11 cellular contexts compared by ENCODE assay signal in the genomic region with DNA sequence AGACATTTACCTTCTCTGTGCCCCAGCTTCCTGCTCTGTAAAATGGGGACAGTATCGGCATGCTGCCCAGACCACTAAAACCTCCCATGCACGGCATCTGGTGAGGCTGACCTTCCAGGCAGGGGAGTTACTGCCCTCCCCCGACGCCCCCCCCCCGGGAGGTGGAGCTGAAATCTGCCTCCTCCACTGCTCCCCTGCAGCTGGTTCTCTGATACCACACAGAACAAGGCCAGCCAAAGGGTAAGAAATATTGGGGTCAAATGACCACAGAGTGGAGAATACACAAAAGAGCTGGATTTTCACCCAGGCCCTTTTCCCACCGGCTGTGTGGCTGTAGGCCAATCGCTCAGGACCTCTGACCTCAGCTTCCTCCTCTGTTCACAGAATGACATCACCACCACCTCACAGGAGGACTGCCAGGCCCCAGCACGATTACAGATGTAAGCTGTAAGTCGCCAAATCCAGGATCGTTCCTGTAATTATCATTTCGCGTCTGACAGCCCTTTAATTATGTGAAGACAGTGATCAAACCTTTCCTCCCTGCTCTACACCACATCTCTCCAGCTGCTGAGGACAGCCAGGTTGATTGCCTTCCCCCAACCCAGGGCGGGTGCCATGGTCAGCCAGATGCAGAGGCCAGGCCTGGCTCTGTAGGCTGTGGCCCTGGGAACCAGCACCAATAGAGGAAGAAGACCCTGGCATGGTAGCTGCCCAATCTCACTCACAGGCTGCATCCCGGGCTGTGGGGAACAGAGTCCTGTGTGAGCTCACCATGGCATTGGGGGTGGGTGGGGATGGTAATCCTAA. TPM values are rescaled to one million over a fixed set of nuclear protein-coding genes. Genes with fewer than 3 reads are reported as not detected.
DNase-seq lines count a peak whose midpoint lies in the region; ATAC-seq, FAIRE-seq and TF ChIP-seq lines count a peak whose summit lies in the region.
"Had no signal": no experiment of that assay in that cellular context is flagged by ENCODE, and none has a peak within 500 bp of the region (broad histone marks: within the 10 kb centered on the region; RNA-seq: fewer than 3 reads in every experiment).

No MANE protein-coding gene starts in this region.

- DNase-seq in NCI-H2081 (lab: John Stamatoyannopoulos, UW), result peak; percentile 11 to 33
- no peak for DNase-seq in NCI-H2081 treated with DMSO at 0.1 percent for 48 hours (lab: John Stamatoyannopoulos, UW)
- DNase-seq in choroid plexus epithelial cell (ENCODE audit: low read depth), result peak; percentile 93
- no peak for DNase-seq in HepG2 (ENCODE audit: low spot score)
- DNase-seq in type B pancreatic cell (ENCODE audit: extremely low spot score, unreplicated experiment), result no peak
- DNase-seq in activated CD4-positive, alpha-beta T cell treated with anti-CD3 and anti-CD28 coated beads for 4 hours, result no peak
- no peak for DNase-seq in activated CD4-positive, alpha-beta memory T cell treated with anti-CD3 and anti-CD28 coated beads for 36 hours
- DNase-seq: activated CD8-positive, alpha-beta memory T cell treated with anti-CD3 and anti-CD28 coated beads, Interleukin-2, amount 50 U/mL, for 48 hours had no signal

- H3K27ac ChIP-seq in HepG2 (ENCODE audit: extremely low read length, insufficient read depth, low read length), result no peak overlapping the region
- H3K27ac ChIP-seq: A549 had no signal

- H3K27ac Mint-ChIP-seq in type B pancreatic cell, result no peak overlapping the region
- H3K27ac Mint-ChIP-seq in activated CD4-positive, alpha-beta memory T cell treated with anti-CD3 and anti-CD28 coated beads for 36 hours, result no peak overlapping the region
- H3K27ac Mint-ChIP-seq: dendritic cell treated with granulocyte-macrophage colony-stimulating factor and Interleukin-4, amounts not matched to agents 40 ng/mL and 50 ng/mL, for 4 days had no signal

- FAIRE-seq in HepG2 (lab: Jason Lieb, UNC), result no peak
- FAIRE-seq: A549 had no signal

- TF ChIP-seq RAD21 in HepG2 (CRISPR knock-in tag; IDR thresholded peaks at IDR 0.05), result no peak

- H3K36me3 Mint-ChIP-seq in type B pancreatic cell, result no peaks in the 10 kb centered on the region
- no peaks in the 10 kb centered on the region for H3K36me3 Mint-ChIP-seq in activated CD4-positive, alpha-beta memory T cell treated with anti-CD3 and anti-CD28 coated beads for 36 hours

- TF ChIP-seq CTCF in choroid plexus epithelial cell (conservative IDR thresholded peaks at IDR 0.05; ENCODE audit: low read depth, low read length), result no peak
- TF ChIP-seq CTCF in HepG2 (CRISPR knock-in tag; IDR thresholded peaks at IDR 0.05), result no peak
- no peak for TF ChIP-seq CTCF in type B pancreatic cell (conservative IDR thresholded peaks at IDR 0.05)

- no peaks in the 10 kb centered on the region for H3K27me3 Mint-ChIP-seq in type B pancreatic cell
- H3K27me3 Mint-ChIP-seq in activated CD4-positive, alpha-beta memory T cell treated with anti-CD3 and anti-CD28 coated beads for 36 hours, result no peaks in the 10 kb centered on the region
- H3K27me3 Mint-ChIP-seq: dendritic cell treated with granulocyte-macrophage colony-stimulating factor and Interleukin-4, amounts not matched to agents 40 ng/mL and 50 ng/mL, for 4 days had no signal

- no peak overlapping the region for H2AFZ ChIP-seq in HepG2 (ENCODE audit: low read length)

- no peaks in the 10 kb centered on the region for H3K9me3 Mint-ChIP-seq in type B pancreatic cell
- no peaks in the 10 kb centered on the region for H3K9me3 Mint-ChIP-seq in activated CD4-positive, alpha-beta memory T cell treated with anti-CD3 and anti-CD28 coated beads for 36 hours
- H3K9me3 Mint-ChIP-seq: dendritic cell treated with granulocyte-macrophage colony-stimulating factor and Interleukin-4, amounts not matched to agents 40 ng/mL and 50 ng/mL, for 4 days had no signal

- H3K79me2 ChIP-seq in HepG2 (ENCODE audit: insufficient read depth, low read length), result no peaks in the 10 kb centered on the region

- POLR2A ChIA-PET in HepG2 (lab: Yijun Ruan, JAX), result no interaction called here
- POLR2A ChIA-PET in activated CD4-positive, alpha-beta memory T cell treated with anti-CD3 and anti-CD28 coated beads for 36 hours (lab: Charles Lee), result no interaction called here

- peaks cover 70% of the 10 kb centered on the region for H3K4me1 Mint-ChIP-seq in type B pancreatic cell (ENCODE audit: unreplicated experiment)
- H3K4me1 Mint-ChIP-seq in activated CD4-positive, alpha-beta memory T cell treated with anti-CD3 and anti-CD28 coated beads for 36 hours (ENCODE audit: low read depth), result no peaks in the 10 kb centered on the region

- intact Hi-C loops in HepG2 (cut with micrococcal nuclease; ENCODE audit: unreplicated experiment), result no loop called here
- intact Hi-C loops in activated CD4-positive, alpha-beta memory T cell treated with anti-CD3 and anti-CD28 coated beads for 36 hours (cut with micrococcal nuclease), result no loop called here

- BruUV-seq in HepG2 (replicated peaks; lab: Mats Ljungman, UMichigan), result no TSS peak

- WGBS in HepG2 (ENCODE audit: low lambda C conversion rate), result 97% methylated on average over 12 of the region's 14 CpGs

- in situ Hi-C loops in HepG2 (cut with HindIII; ENCODE audit: extremely low pct_ligation_motif_present, low pct_unique_long_range_greater_than_20kb), result no loop called here

- no peaks in the 10 kb centered on the region for H3K27me3 ChIP-seq in HepG2 (ENCODE audit: control insufficient read depth in 1 of 2, insufficient read depth in 2 of 2, low read length in 2 of 2)

- ATAC-seq in HepG2 (no peak), GM21447 (IDR thresholded peaks at IDR 0.05; ENCODE audit: unreplicated experiment) (no peak)
- ATAC-seq: A549 had no signal

- H3K4me3 Mint-ChIP-seq in type B pancreatic cell, result peak overlapping the region; percentile 41
- no peak overlapping the region for H3K4me3 Mint-ChIP-seq in activated CD4-positive, alpha-beta memory T cell treated with anti-CD3 and anti-CD28 coated beads for 36 hours
- H3K4me3 Mint-ChIP-seq: dendritic cell treated with granulocyte-macrophage colony-stimulating factor and Interleukin-4, amounts not matched to agents 40 ng/mL and 50 ng/mL, for 4 days had no signal

- no peaks in the 10 kb centered on the region for H3K4me1 ChIP-seq in HepG2 (ENCODE audit: insufficient read depth, low read length)
- H3K4me1 ChIP-seq: A549 had no signal

- CTCF ChIA-PET in HepG2 (lab: Yijun Ruan, JAX; ENCODE audit: low intra/inter-chr PET ratio, low total read pairs), result no interaction called here
- CTCF ChIA-PET in activated CD4-positive, alpha-beta memory T cell treated with anti-CD3 and anti-CD28 coated beads for 36 hours (lab: Charles Lee), result interaction anchor here (0.6 to 1.6 kb wide), 2 partner anchors 18 to 80 kb away, joined by 3 to 4 read pairs; no protein-coding TSS in a partner anchor

- TF ChIP-seq POLR2A in HepG2 (IDR thresholded peaks at IDR 0.05; ENCODE audit: insufficient read depth in 1 of 2, low read depth in 2 of 2, low read length in 2 of 2), result no peak

- H3K4me3 ChIP-seq in choroid plexus epithelial cell (ENCODE audit: low read depth, low read length) (no peak overlapping the region), HepG2 (replicated peaks in 1 of 3; ENCODE audit: insufficient read depth in 1 of 3, low read depth in 2 of 3, low read length in 3 of 3) (no peak overlapping the region)
- H3K4me3 ChIP-seq: A549 had no signal

- no peak overlapping the region for H3K9ac ChIP-seq in HepG2 (ENCODE audit: insufficient read depth, low read depth, low read length)

- H4K20me1 ChIP-seq in HepG2 (ENCODE audit: insufficient read depth, low read length), result no peaks in the 10 kb centered on the region

- TF ChIP-seq EP300 in HepG2 (IDR thresholded peaks at IDR 0.05; ENCODE audit: low read depth in 2 of 2, low read length in 2 of 2), result no peak
- TF ChIP-seq EP300 in HepG2 (CRISPR knock-in tag; IDR thresholded peaks at IDR 0.05; ENCODE audit: borderline replicate concordance), result no peak

- H3K36me3 ChIP-seq in HepG2 (replicated peaks in 1 of 2; ENCODE audit: control insufficient read depth in 1 of 2, insufficient read depth in 2 of 2, low read length in 2 of 2), result peaks cover 36 to 86% of the 10 kb centered on the region in 2 experiments; a peak in 4 of 5 replicates

- no peak overlapping the region for H3K4me2 ChIP-seq in HepG2 (ENCODE audit: low read depth, low read length)
- H3K4me2 ChIP-seq: A549 had no signal

- H3K9me3 ChIP-seq in HepG2 (ENCODE audit: low read length), result no peaks in the 10 kb centered on the region
- H3K9me3 ChIP-seq: A549 had no signal

RNA-seq across cellular contexts. Expression of a gene that starts 35.7 kb away (rescaled TPM):
- total RNA-seq in HepG2 (2016; rRNA removed; fragmentation: Illumina TruSeq; extraction: Trizol) (not detected in 2 replicates), type B pancreatic cell (ENCODE audit: low replicate concordance) (0.67 and 1.6 TPM in 2 replicates)
- total RNA-seq in HepG2 (2016; cell fraction: cytosol; rRNA removed; fragmentation: Illumina TruSeq; extraction: Trizol; ENCODE audit: low read depth), result not detected in 2 replicates
- not detected in 2 replicates for total RNA-seq in HepG2 (2016; cell fraction: insoluble cytoplasmic fraction; rRNA removed; fragmentation: Illumina TruSeq; extraction: Trizol)
- total RNA-seq in HepG2 (2016; cell fraction: membrane; rRNA removed; fragmentation: Illumina TruSeq; extraction: Trizol), result not detected in 2 replicates
- total RNA-seq in HepG2 (2016; cell fraction: nucleus; rRNA removed; fragmentation: Illumina TruSeq; extraction: Trizol), result not detected in 2 replicates
- polyA plus RNA-seq in HepG2 (2011; rRNA removed), result not detected in 2 replicates
- polyA plus RNA-seq in HepG2 (2011; cell fraction: cytosol; rRNA removed), result 0.03 TPM in 1 of 2 replicates, not detected in the other
- polyA plus RNA-seq in HepG2 (2011; cell fraction: nucleus; rRNA removed), result 0.10 and 0.14 TPM in 2 replicates
- polyA plus RNA-seq in HepG2 (2012), result 0.12 TPM in 1 of 2 replicates, not detected in the other
- polyA plus RNA-seq in HepG2 (2016; cell fraction: cytosol; fragmentation: Illumina TruSeq; extraction: Trizol; ENCODE audit: low read depth), result not detected in 2 replicates
- not detected in 2 replicates for polyA plus RNA-seq in HepG2 (2016; cell fraction: insoluble cytoplasmic fraction; fragmentation: Illumina TruSeq; extraction: Trizol; ENCODE audit: low read depth)
- not detected in 2 replicates for polyA plus RNA-seq in HepG2 (2016; cell fraction: membrane; fragmentation: Illumina TruSeq; extraction: Trizol; ENCODE audit: low read depth)
- 1.3 TPM in 1 of 2 replicates, not detected in the other for polyA plus RNA-seq in HepG2 (2016; cell fraction: nucleus; fragmentation: Illumina TruSeq; extraction: Trizol; ENCODE audit: insufficient read depth, low read depth)
- polyA minus RNA-seq in HepG2 (2011; rRNA and poly(A)+ RNA removed; ENCODE audit: low replicate concordance), result 9.7 TPM in 1 of 2 replicates, not detected in the other
- polyA minus RNA-seq in HepG2 (2011; cell fraction: cytosol; rRNA and poly(A)+ RNA removed), result 0.70 TPM in 1 of 2 replicates, not detected in the other
- polyA minus RNA-seq in HepG2 (2011; cell fraction: nucleus; rRNA and poly(A)+ RNA removed), result 0.64 TPM in 1 of 2 replicates, not detected in the other
- under 1 TPM; 0.12 to 0.51 TPM for total RNA-seq in activated CD4-positive, alpha-beta memory T cell treated with anti-CD3 and anti-CD28 coated beads for 36 hours

RNA-seq across cellular contexts. Expression of a gene that starts 57.0 kb away (rescaled TPM):
- total RNA-seq in HepG2 (2016; rRNA removed; fragmentation: Illumina TruSeq; extraction: Trizol) (35.8 and 67.5 TPM in 2 replicates), type B pancreatic cell (ENCODE audit: low replicate concordance) (7.5 and 11.3 TPM in 2 replicates)
- 24.1 and 26.9 TPM in 2 replicates for total RNA-seq in HepG2 (2016; cell fraction: cytosol; rRNA removed; fragmentation: Illumina TruSeq; extraction: Trizol; ENCODE audit: low read depth)
- total RNA-seq in HepG2 (2016; cell fraction: insoluble cytoplasmic fraction; rRNA removed; fragmentation: Illumina TruSeq; extraction: Trizol), result 31.0 and 63.9 TPM in 2 replicates
- total RNA-seq in HepG2 (2016; cell fraction: membrane; rRNA removed; fragmentation: Illumina TruSeq; extraction: Trizol), result 48.4 and 52.8 TPM in 2 replicates
- 82.9 and 86.5 TPM in 2 replicates for total RNA-seq in HepG2 (2016; cell fraction: nucleus; rRNA removed; fragmentation: Illumina TruSeq; extraction: Trizol)
- 55.0 and 55.2 TPM in 2 replicates for polyA plus RNA-seq in HepG2 (2011; rRNA removed)
- 19.4 and 33.8 TPM in 2 replicates for polyA plus RNA-seq in HepG2 (2011; cell fraction: cytosol; rRNA removed)
- 229 and 337 TPM in 2 replicates for polyA plus RNA-seq in HepG2 (2011; cell fraction: nucleus; rRNA removed)
- 36.3 and 37.7 TPM in 2 replicates for polyA plus RNA-seq in HepG2 (2012)
- polyA plus RNA-seq in HepG2 (2016; cell fraction: cytosol; fragmentation: Illumina TruSeq; extraction: Trizol; ENCODE audit: low read depth), result 14.1 and 14.2 TPM in 2 replicates
- 33.8 and 39.1 TPM in 2 replicates for polyA plus RNA-seq in HepG2 (2016; cell fraction: insoluble cytoplasmic fraction; fragmentation: Illumina TruSeq; extraction: Trizol; ENCODE audit: low read depth)
- polyA plus RNA-seq in HepG2 (2016; cell fraction: membrane; fragmentation: Illumina TruSeq; extraction: Trizol; ENCODE audit: low read depth), result 33.4 and 35.7 TPM in 2 replicates
- polyA plus RNA-seq in HepG2 (2016; cell fraction: nucleus; fragmentation: Illumina TruSeq; extraction: Trizol; ENCODE audit: insufficient read depth, low read depth), result 217 and 242 TPM in 2 replicates
- 39.6 and 88.9 TPM in 2 replicates for polyA minus RNA-seq in HepG2 (2011; rRNA and poly(A)+ RNA removed; ENCODE audit: low replicate concordance)
- 23.0 and 24.3 TPM in 2 replicates for polyA minus RNA-seq in HepG2 (2011; cell fraction: cytosol; rRNA and poly(A)+ RNA removed)
- polyA minus RNA-seq in HepG2 (2011; cell fraction: nucleus; rRNA and poly(A)+ RNA removed), result 51.5 and 67.3 TPM in 2 replicates
- 10 to 100 TPM; 26.5 to 32.0 TPM for total RNA-seq in activated CD4-positive, alpha-beta memory T cell treated with anti-CD3 and anti-CD28 coated beads for 36 hours

Comparison
In these comparisons a context has a peak if more than half of its experiments do, and no peak if none do; other contexts are left out.
1. DNase-seq: peak in NCI-H2081 (2 of 2) and choroid plexus epithelial cell (single experiment); none in NCI-H2081 treated with DMSO at 0.1 percent for 48 hours (single experiment), HepG2 (single experiment), type B pancreatic cell (single experiment), activated CD4-positive, alpha-beta T cell treated with anti-CD3 and anti-CD28 coated beads for 4 hours (0 of 2) and activated CD4-positive, alpha-beta memory T cell treated with anti-CD3 and anti-CD28 coated beads for 36 hours (single experiment).